ENCODE assay signal across 8 cellular contexts in the genomic region with DNA sequence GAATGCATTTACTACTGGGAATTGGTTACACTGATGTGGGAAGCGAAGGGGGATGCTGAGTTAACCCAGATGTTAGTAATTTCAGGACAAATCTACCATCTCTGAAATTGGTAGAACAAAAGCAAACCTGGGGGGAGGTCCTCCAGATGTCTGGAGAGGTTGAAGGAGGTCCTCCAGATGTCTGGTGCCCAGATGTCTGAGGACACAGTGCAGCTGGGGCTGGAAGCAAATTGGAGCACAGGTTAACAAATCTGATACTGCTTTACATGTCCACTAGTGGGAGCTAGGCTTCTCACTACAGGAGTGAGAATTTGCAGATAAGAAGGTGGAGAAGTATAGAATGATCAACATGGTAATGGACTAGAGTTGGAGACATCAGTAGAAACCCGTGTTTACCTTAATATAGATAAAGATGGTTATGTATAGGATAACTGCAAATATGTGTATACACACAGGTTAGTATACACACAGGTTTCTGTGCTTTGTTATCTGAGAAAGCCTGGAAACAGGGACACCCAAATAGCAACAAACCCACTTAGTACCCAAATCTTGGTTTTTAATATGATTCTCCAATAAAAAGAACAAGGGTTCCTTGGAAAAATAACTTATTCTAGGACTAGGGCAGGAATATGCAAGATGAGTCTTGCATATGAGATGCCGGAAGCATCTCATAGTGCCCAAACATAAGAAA.
DNase-seq lines count a peak whose midpoint lies in the region; FAIRE-seq and TF ChIP-seq lines count a peak whose summit lies in the region.

No MANE protein-coding gene starts in this region.

- no peak for FAIRE-seq in GM19239 (lab: Jason Lieb, UNC)

- intact Hi-C loops in tibial artery (cut with DNase I; ENCODE audit: low total_unique reads), result no loop called here

- H3K4me1 ChIP-seq in fibroblast of lung (ENCODE audit: control insufficient read depth, extremely low read depth, insufficient read depth, low read length) (no peaks in the 10 kb centered on the region), tibial artery (peaks cover 0 to 13% (median 0%) of the 10 kb centered on the region in 4 donors)

- no peak overlapping the region for H3K27ac ChIP-seq in C4-2B
- H3K27ac ChIP-seq in fibroblast of lung (ENCODE audit: insufficient read depth, low read length), result no peak overlapping the region
- no peak overlapping the region for H3K27ac ChIP-seq in tibial artery

- no peak overlapping the region for H2AFZ ChIP-seq in fibroblast of lung (ENCODE audit: low read length)

- no peaks in the 10 kb centered on the region for H4K20me1 ChIP-seq in fibroblast of lung (ENCODE audit: control insufficient read depth, extremely low read depth, insufficient read depth, low read length)

- DNase-seq in GM20000 (ENCODE audit: low spot score) (peak; percentile 2), NAMALWA (ENCODE audit: low spot score) (peak; percentile 51), fibroblast of lung (ENCODE audit: low read depth in 2 of 2) (peak; percentile 11 to 38), GM19239 (ENCODE audit: insufficient read length, low spot score) (no peak), NCI-H2107 treated with DMSO at 0.1 percent for 48 hours (lab: John Stamatoyannopoulos, UW; ENCODE audit: unreplicated experiment) (no peak), tibial artery (no peak), NCI-H2029 (lab: John Stamatoyannopoulos, UW) (no peak)

- no peaks in the 10 kb centered on the region for H3K36me3 ChIP-seq in fibroblast of lung (ENCODE audit: control insufficient read depth, insufficient read depth, low read length)
- no peaks in the 10 kb centered on the region for H3K36me3 ChIP-seq in tibial artery

- H3K9ac ChIP-seq in fibroblast of lung (ENCODE audit: insufficient read depth, low read length), result no peak overlapping the region

- TF ChIP-seq CTCF in C4-2B (conservative IDR thresholded peaks at IDR 0.05) (peak; percentile 69), GM20000 (IDR thresholded peaks at IDR 0.05; ENCODE audit: extremely low read depth, missing control alignments) (peak; percentile 20), fibroblast of lung (conservative IDR thresholded peaks at IDR 0.05 in 1 of 2, IDR thresholded peaks at IDR 0.05 in 1 of 2; ENCODE audit: low read depth in 1 of 2, low read length in 2 of 2) (peak; percentile 35 to 57), tibial artery (IDR thresholded peaks at IDR 0.05) (no peak)

- H3K4me3 ChIP-seq in fibroblast of lung (replicated peaks in 1 of 4; ENCODE audit: control extremely low read depth in 1 of 4, insufficient read depth in 1 of 4, low read depth in 3 of 4, low read length in 4 of 4) (no peak overlapping the region), tibial artery (no peak overlapping the region)

- no peak overlapping the region for H3K4me2 ChIP-seq in fibroblast of lung (ENCODE audit: extremely low read depth, insufficient read depth, low read length)

- H3K27me3 ChIP-seq in fibroblast of lung (ENCODE audit: control insufficient read depth, insufficient read depth, low read length) (no peaks in the 10 kb centered on the region), tibial artery (no peaks in the 10 kb centered on the region)

- H3K9me3 ChIP-seq in fibroblast of lung (ENCODE audit: control insufficient read depth, insufficient read depth, low read depth, low read length) (no peaks in the 10 kb centered on the region), tibial artery (no peaks in the 10 kb centered on the region)

- no peaks in the 10 kb centered on the region for H3K79me2 ChIP-seq in fibroblast of lung (ENCODE audit: control insufficient read depth, insufficient read depth, low read length)

Comparison
In these comparisons a context has a peak if more than half of its experiments do, and no peak if none do; other contexts are left out.
1. CTCF ChIP-seq: peak in C4-2B (single experiment), GM20000 (single experiment) and fibroblast of lung (2 of 2); none in tibial artery (0 of 2).
2. DNase-seq: peak in GM20000 (single experiment), NAMALWA (single experiment) and fibroblast of lung (2 of 2); none in GM19239 (single experiment), NCI-H2107 treated with DMSO at 0.1 percent for 48 hours (single experiment), tibial artery (0 of 2) and NCI-H2029 (single experiment).